In the genomic region with DNA sequence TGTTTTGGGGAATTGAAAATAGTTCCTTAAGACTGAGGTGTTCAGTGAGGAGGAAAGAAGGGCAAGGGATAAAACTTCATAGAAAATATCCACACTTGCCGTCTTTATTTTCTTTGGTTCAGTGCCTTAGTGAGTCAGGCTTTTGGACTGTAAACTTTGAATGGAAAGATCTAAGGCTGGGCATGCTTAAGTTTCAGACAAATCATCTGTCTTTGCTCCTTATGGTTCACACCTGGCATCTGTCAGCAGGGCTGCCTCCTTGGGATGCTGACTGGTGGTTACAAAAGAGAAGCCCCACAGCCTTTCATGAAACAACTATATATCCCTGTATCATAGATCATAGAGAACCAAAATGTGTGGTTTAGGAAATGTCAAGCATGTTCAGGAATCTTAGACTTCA, we compare ENCODE assay signal across 1 cellular context.
TF ChIP-seq lines count a peak whose summit lies in the region.

No MANE protein-coding gene starts in this region.

TF ChIP-seq in GM23338, 12 proteins besides CTCF, POLR2A, EP300 and RAD21 (continued from another document):
- TF ChIP-seq, protein P1, sequence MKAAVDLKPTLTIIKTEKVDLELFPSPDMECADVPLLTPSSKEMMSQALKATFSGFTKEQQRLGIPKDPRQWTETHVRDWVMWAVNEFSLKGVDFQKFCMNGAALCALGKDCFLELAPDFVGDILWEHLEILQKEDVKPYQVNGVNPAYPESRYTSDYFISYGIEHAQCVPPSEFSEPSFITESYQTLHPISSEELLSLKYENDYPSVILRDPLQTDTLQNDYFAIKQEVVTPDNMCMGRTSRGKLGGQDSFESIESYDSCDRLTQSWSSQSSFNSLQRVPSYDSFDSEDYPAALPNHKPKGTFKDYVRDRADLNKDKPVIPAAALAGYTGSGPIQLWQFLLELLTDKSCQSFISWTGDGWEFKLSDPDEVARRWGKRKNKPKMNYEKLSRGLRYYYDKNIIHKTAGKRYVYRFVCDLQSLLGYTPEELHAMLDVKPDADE (IDR thresholded peaks at IDR 0.05) = no peak
- TF ChIP-seq EZH2phosphoT487 (IDR thresholded peaks at IDR 0.05; ENCODE audit: unreplicated experiment) (no peak), NANOG (IDR thresholded peaks at IDR 0.05; ENCODE audit: borderline replicate concordance) (no peak), EZH2 (IDR thresholded peaks at IDR 0.05; ENCODE audit: low read depth, unreplicated experiment) (no peak), STAT1 (IDR thresholded peaks at IDR 0.05; ENCODE audit: unreplicated experiment) (no peak), ZNF114 (CRISPR knock-in tag; IDR thresholded peaks at IDR 0.05) (no peak), POLR2AphosphoS5 (IDR thresholded peaks at IDR 0.05; ENCODE audit: low read depth) (no peak), JUNB (IDR thresholded peaks at IDR 0.05; ENCODE audit: unreplicated experiment) (no peak)
- TF ChIP-seq, protein P2, sequence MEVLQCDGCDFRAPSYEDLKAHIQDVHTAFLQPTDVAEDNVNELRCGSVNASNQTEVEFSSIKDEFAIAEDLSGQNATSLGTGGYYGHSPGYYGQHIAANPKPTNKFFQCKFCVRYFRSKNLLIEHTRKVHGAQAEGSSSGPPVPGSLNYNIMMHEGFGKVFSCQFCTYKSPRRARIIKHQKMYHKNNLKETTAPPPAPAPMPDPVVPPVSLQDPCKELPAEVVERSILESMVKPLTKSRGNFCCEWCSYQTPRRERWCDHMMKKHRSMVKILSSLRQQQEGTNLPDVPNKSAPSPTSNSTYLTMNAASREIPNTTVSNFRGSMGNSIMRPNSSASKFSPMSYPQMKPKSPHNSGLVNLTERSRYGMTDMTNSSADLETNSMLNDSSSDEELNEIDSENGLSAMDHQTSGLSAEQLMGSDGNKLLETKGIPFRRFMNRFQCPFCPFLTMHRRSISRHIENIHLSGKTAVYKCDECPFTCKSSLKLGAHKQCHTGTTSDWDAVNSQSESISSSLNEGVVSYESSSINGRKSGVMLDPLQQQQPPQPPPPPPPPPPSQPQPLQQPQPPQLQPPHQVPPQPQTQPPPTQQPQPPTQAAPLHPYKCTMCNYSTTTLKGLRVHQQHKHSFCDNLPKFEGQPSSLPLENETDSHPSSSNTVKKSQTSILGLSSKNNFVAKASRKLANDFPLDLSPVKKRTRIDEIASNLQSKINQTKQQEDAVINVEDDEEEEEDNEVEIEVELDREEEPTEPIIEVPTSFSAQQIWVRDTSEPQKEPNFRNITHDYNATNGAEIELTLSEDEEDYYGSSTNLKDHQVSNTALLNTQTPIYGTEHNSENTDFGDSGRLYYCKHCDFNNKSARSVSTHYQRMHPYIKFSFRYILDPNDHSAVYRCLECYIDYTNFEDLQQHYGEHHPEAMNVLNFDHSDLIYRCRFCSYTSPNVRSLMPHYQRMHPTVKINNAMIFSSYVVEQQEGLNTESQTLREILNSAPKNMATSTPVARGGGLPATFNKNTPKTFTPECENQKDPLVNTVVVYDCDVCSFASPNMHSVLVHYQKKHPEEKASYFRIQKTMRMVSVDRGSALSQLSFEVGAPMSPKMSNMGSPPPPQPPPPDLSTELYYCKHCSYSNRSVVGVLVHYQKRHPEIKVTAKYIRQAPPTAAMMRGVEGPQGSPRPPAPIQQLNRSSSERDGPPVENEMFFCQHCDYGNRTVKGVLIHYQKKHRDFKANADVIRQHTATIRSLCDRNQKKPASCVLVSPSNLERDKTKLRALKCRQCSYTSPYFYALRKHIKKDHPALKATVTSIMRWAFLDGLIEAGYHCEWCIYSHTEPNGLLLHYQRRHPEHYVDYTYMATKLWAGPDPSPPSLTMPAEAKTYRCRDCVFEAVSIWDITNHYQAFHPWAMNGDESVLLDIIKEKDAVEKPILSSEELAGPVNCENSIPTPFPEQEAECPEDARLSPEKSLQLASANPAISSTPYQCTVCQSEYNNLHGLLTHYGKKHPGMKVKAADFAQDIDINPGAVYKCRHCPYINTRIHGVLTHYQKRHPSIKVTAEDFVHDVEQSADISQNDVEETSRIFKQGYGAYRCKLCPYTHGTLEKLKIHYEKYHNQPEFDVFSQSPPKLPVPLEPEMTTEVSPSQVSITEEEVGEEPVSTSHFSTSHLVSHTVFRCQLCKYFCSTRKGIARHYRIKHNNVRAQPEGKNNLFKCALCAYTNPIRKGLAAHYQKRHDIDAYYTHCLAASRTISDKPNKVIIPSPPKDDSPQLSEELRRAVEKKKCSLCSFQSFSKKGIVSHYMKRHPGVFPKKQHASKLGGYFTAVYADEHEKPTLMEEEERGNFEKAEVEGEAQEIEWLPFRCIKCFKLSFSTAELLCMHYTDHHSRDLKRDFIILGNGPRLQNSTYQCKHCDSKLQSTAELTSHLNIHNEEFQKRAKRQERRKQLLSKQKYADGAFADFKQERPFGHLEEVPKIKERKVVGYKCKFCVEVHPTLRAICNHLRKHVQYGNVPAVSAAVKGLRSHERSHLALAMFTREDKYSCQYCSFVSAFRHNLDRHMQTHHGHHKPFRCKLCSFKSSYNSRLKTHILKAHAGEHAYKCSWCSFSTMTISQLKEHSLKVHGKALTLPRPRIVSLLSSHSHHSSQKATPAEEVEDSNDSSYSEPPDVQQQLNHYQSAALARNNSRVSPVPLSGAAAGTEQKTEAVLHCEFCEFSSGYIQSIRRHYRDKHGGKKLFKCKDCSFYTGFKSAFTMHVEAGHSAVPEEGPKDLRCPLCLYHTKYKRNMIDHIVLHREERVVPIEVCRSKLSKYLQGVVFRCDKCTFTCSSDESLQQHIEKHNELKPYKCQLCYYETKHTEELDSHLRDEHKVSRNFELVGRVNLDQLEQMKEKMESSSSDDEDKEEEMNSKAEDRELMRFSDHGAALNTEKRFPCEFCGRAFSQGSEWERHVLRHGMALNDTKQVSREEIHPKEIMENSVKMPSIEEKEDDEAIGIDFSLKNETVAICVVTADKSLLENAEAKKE (CRISPR knock-in tag; IDR thresholded peaks at IDR 0.05) = no peak
